Comparison of ENCODE assay signal across 1 cellular context in genomic region chr18:12383759-12384158, GRCh38. TPM values are rescaled to one million over a fixed set of nuclear protein-coding genes. Genes with fewer than 3 reads are reported as not detected.
"Had no signal": no experiment of that assay in that cellular context is flagged by ENCODE, and none has a peak within 500 bp of the region (broad histone marks: within the 10 kb centered on the region; RNA-seq: fewer than 3 reads in every experiment).

No MANE protein-coding gene starts in this region.

RNA-seq across cellular contexts. Expression of gene PRELID3A, which starts 24.0 kb away (rescaled TPM):
- total RNA-seq: natural killer cell had no signal
